1 cellular context compared by ENCODE assay signal in genomic region chr5:44401611-44402010, GRCh38.
TF ChIP-seq lines count a peak whose summit lies in the region.

No MANE protein-coding gene starts in this region.

TF ChIP-seq in HEK293, 187 proteins besides CTCF, POLR2A, EP300 and RAD21 (continued from another document):
- no peak for TF ChIP-seq ZNF518A (tag by site-specific recombination; conservative IDR thresholded peaks at IDR 0.05; ENCODE audit: low read depth)
TF ChIP-seq in HEK293: peak in this region for 1.
